In the genomic region with DNA sequence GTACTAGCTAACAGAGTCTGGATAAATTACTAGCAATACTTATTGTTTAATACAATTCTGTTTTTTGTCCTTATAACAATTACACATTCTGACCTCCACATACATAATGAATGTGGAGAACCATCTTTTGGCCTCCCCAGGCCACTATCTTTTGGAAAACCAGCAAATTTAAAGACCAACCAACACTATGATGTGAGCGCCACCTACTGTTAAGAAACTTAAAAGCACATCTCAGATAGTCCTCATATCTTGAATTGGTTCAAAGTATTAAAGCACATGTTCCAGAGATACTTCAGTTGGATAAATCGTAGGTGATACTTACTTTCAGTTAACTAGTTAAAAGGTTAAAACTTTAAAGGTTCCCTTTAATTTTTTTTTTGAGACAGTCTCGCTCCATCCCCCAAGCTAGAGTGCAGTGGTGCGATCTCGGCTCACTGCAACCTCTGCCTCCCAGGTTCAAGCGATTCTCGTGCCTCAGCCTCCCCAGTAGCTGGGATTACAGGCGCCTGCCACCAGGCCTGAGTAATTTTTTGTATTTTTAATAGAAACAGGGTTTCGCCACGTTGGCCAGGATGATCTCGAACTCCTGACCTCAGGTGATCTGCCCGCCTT, we compare ENCODE assay signal across 9 cellular contexts. TPM values are rescaled to one million over a fixed set of nuclear protein-coding genes. Genes with fewer than 3 reads are reported as not detected.
DNase-seq lines count a peak whose midpoint lies in the region; ATAC-seq, FAIRE-seq and TF ChIP-seq lines count a peak whose summit lies in the region.
"Had no signal": no experiment of that assay in that cellular context is flagged by ENCODE, and none has a peak within 500 bp of the region (broad histone marks: within the 10 kb centered on the region; RNA-seq: fewer than 3 reads in every experiment).

No MANE protein-coding gene starts in this region.

- H4K20me1 ChIP-seq in HepG2 (ENCODE audit: insufficient read depth, low read length), result no peaks in the 10 kb centered on the region

- H3K27ac ChIP-seq in HL-60 (replicated peaks) (no peak overlapping the region), HepG2 (ENCODE audit: extremely low read length, insufficient read depth, low read length) (no peak overlapping the region), vagina (no peak overlapping the region)

- H3K4me2 ChIP-seq in HepG2 (ENCODE audit: low read depth, low read length), result peak overlapping the region; percentile 29

- POLR2A ChIA-PET in HepG2 (lab: Yijun Ruan, JAX), result no interaction called here

- WGBS in HepG2 (ENCODE audit: low lambda C conversion rate), result 29% methylated on average over 12 of the region's 12 CpGs

- TF ChIP-seq CTCF in HL-60 (IDR thresholded peaks at IDR 0.05; ENCODE audit: insufficient read depth, low read length), result peak; percentile 26
- peak; percentile 67 for TF ChIP-seq CTCF in cardiac fibroblast (IDR thresholded peaks at IDR 0.05; ENCODE audit: low read depth, low read length)
- TF ChIP-seq CTCF in HepG2 (CRISPR knock-in tag; IDR thresholded peaks at IDR 0.05), result peak; percentile 82
- TF ChIP-seq CTCF in vagina (IDR thresholded peaks at IDR 0.05), result peak; percentile 25 to 87 (median 71)

- H3K27me3 ChIP-seq in HL-60 (ENCODE audit: insufficient read depth, poor library complexity, severe bottlenecking) (no peaks in the 10 kb centered on the region), HepG2 (ENCODE audit: control insufficient read depth in 1 of 2, insufficient read depth in 2 of 2, low read length in 2 of 2) (no peaks in the 10 kb centered on the region), vagina (no peaks in the 10 kb centered on the region)

- DNase-seq in SHP77 (lab: John Stamatoyannopoulos, UW) (peak; percentile 30 to 50), SHP77 treated with DMSO at 0.1 percent for 48 hours (lab: John Stamatoyannopoulos, UW) (no peak), HL-60 (ENCODE audit: low read depth in 1 of 2, low spot score in 1 of 2) (peak in 1 of 2 experiments; percentile 16), NCI-H82 (lab: John Stamatoyannopoulos, UW) (peak; percentile 83), cardiac fibroblast (ENCODE audit: low read depth in 2 of 2) (peak; percentile 70 to 73), HepG2 (ENCODE audit: low spot score) (peak; percentile 53), vagina (ENCODE audit: extremely low spot score in 2 of 2) (no peak)
- DNase-seq: activated naive CD8-positive, alpha-beta T cell treated with anti-CD3 and anti-CD28 coated beads, Interleukin-2, amount 10 ng/mL, durations not matched to agents 7 days and 5 days had no signal

- CTCF ChIA-PET in HepG2 (lab: Yijun Ruan, JAX; ENCODE audit: low intra/inter-chr PET ratio, low total read pairs), result interaction anchor here (0.8 to 2.3 kb wide), 4 partner anchors 113 to 272 kb away, joined by 3 to 35 read pairs (median 7); no protein-coding TSS in a partner anchor

- TF ChIP-seq RAD21 in HepG2 (CRISPR knock-in tag; IDR thresholded peaks at IDR 0.05), result peak; percentile 83

- BruUV-seq in HepG2 (replicated peaks; lab: Mats Ljungman, UMichigan), result no TSS peak

- intact Hi-C loops in HepG2 (cut with micrococcal nuclease; ENCODE audit: unreplicated experiment) (loop anchor here (1.0 to 5.0 kb wide), 4 partner anchors 89 to 232 kb away; partner anchors contain the start of gene KANK4), vagina (cut with DNase I) (loop anchor here (2.0 kb wide), 1 partner anchor 231 kb away; no protein-coding TSS in a partner anchor)

- H2AFZ ChIP-seq in HepG2 (ENCODE audit: low read length), result no peak overlapping the region

- no peak overlapping the region for H3K9ac ChIP-seq in HepG2 (ENCODE audit: insufficient read depth, low read depth, low read length)

- H3K36me3 ChIP-seq in HepG2 (replicated peaks in 1 of 2; ENCODE audit: control insufficient read depth in 1 of 2, insufficient read depth in 2 of 2, low read length in 2 of 2) (no peaks in the 10 kb centered on the region), vagina (no peaks in the 10 kb centered on the region)

- H3K4me3 ChIP-seq in HL-60 (replicated peaks; ENCODE audit: insufficient read depth, low read length), result no peak overlapping the region
- no peak overlapping the region for H3K4me3 ChIP-seq in cardiac fibroblast (replicated peaks in 1 of 2; ENCODE audit: low read depth in 2 of 2, low read length in 2 of 2)
- no peak overlapping the region for H3K4me3 ChIP-seq in HepG2 (replicated peaks in 1 of 3; ENCODE audit: insufficient read depth in 1 of 3, low read depth in 2 of 3, low read length in 3 of 3)
- H3K4me3 ChIP-seq in vagina, result no peak overlapping the region

- H3K9me3 ChIP-seq in HepG2 (ENCODE audit: low read length) (no peaks in the 10 kb centered on the region), vagina (no peaks in the 10 kb centered on the region)

- in situ Hi-C loops in HepG2 (cut with HindIII; ENCODE audit: extremely low pct_ligation_motif_present, low pct_unique_long_range_greater_than_20kb), result loop anchor here (5.0 kb wide), 1 partner anchor 230 kb away; no protein-coding TSS in a partner anchor

- no peaks in the 10 kb centered on the region for H3K79me2 ChIP-seq in HepG2 (ENCODE audit: insufficient read depth, low read length)

- no peak for TF ChIP-seq POLR2A in HepG2 (IDR thresholded peaks at IDR 0.05; ENCODE audit: insufficient read depth in 1 of 2, low read depth in 2 of 2, low read length in 2 of 2)
- TF ChIP-seq POLR2A in vagina (IDR thresholded peaks at IDR 0.05), result no peak

- ATAC-seq in HepG2 (peak; percentile 68), GM19467 (IDR thresholded peaks at IDR 0.05; ENCODE audit: unreplicated experiment) (no peak)

- peak; percentile 85 for FAIRE-seq in HepG2 (lab: Jason Lieb, UNC)

- H3K4me1 ChIP-seq in HepG2 (ENCODE audit: insufficient read depth, low read length), result peaks cover 9% of the 10 kb centered on the region; the same call in 1 of the 2 replicates
- H3K4me1 ChIP-seq in vagina, result no peaks in the 10 kb centered on the region

- no peak for TF ChIP-seq EP300 in HepG2 (IDR thresholded peaks at IDR 0.05; ENCODE audit: low read depth in 2 of 2, low read length in 2 of 2)
- no peak for TF ChIP-seq EP300 in HepG2 (CRISPR knock-in tag; IDR thresholded peaks at IDR 0.05; ENCODE audit: borderline replicate concordance)

TF ChIP-seq in HepG2, 621 proteins besides CTCF, POLR2A, EP300 and RAD21:
- TF ChIP-seq SMC3 (IDR thresholded peaks at IDR 0.05; ENCODE audit: low read length) (peak; percentile 74), POLR2AphosphoS5 (IDR thresholded peaks at IDR 0.05; ENCODE audit: low read depth, low read length) (no peak), STAG1 (CRISPR knock-in tag; IDR thresholded peaks at IDR 0.05) (peak; percentile 96), ZNF333 (CRISPR knock-in tag; IDR thresholded peaks at IDR 0.05; ENCODE audit: borderline replicate concordance) (no peak)

RNA-seq across cellular contexts. Expression of gene USP1, which starts 29.3 kb away (rescaled TPM):
- total RNA-seq in HepG2 (2016; rRNA removed; fragmentation: Illumina TruSeq; extraction: Trizol) (64.6 and 91.7 TPM in 2 replicates), vagina (22.1 TPM)
- total RNA-seq in HepG2 (2016; cell fraction: cytosol; rRNA removed; fragmentation: Illumina TruSeq; extraction: Trizol; ENCODE audit: low read depth), result 14.4 and 16.9 TPM in 2 replicates
- total RNA-seq in HepG2 (2016; cell fraction: insoluble cytoplasmic fraction; rRNA removed; fragmentation: Illumina TruSeq; extraction: Trizol), result 66.6 and 87.1 TPM in 2 replicates
- 39.3 and 41.3 TPM in 2 replicates for total RNA-seq in HepG2 (2016; cell fraction: membrane; rRNA removed; fragmentation: Illumina TruSeq; extraction: Trizol)
- total RNA-seq in HepG2 (2016; cell fraction: nucleus; rRNA removed; fragmentation: Illumina TruSeq; extraction: Trizol), result 45.6 and 46.4 TPM in 2 replicates
- polyA plus RNA-seq in HepG2 (2011; rRNA removed), result 5.8 and 9.0 TPM in 2 replicates
- polyA plus RNA-seq in HepG2 (2011; cell fraction: cytosol; rRNA removed), result 3.6 and 5.1 TPM in 2 replicates
- 4.0 and 4.1 TPM in 2 replicates for polyA plus RNA-seq in HepG2 (2011; cell fraction: nucleus; rRNA removed)
- 21.2 and 27.7 TPM in 2 replicates for polyA plus RNA-seq in HepG2 (2012)
- polyA plus RNA-seq in HepG2 (2016; cell fraction: cytosol; fragmentation: Illumina TruSeq; extraction: Trizol; ENCODE audit: low read depth), result 4.1 and 4.8 TPM in 2 replicates
- 73.4 and 75.3 TPM in 2 replicates for polyA plus RNA-seq in HepG2 (2016; cell fraction: insoluble cytoplasmic fraction; fragmentation: Illumina TruSeq; extraction: Trizol; ENCODE audit: low read depth)
- polyA plus RNA-seq in HepG2 (2016; cell fraction: membrane; fragmentation: Illumina TruSeq; extraction: Trizol; ENCODE audit: low read depth), result 17.2 and 18.4 TPM in 2 replicates
- 51.3 and 52.0 TPM in 2 replicates for polyA plus RNA-seq in HepG2 (2016; cell fraction: nucleus; fragmentation: Illumina TruSeq; extraction: Trizol; ENCODE audit: insufficient read depth, low read depth)
- polyA minus RNA-seq in HepG2 (2011; rRNA and poly(A)+ RNA removed; ENCODE audit: low replicate concordance), result 2.3 and 6.8 TPM in 2 replicates
- polyA minus RNA-seq in HepG2 (2011; cell fraction: cytosol; rRNA and poly(A)+ RNA removed), result 11.4 and 14.2 TPM in 2 replicates
- 13.3 and 14.3 TPM in 2 replicates for polyA minus RNA-seq in HepG2 (2011; cell fraction: nucleus; rRNA and poly(A)+ RNA removed)

Comparison
In these comparisons a context has a peak if more than half of its experiments do, and no peak if none do; other contexts are left out.
1. DNase-seq: peak in SHP77 (2 of 2), NCI-H82 (single experiment), cardiac fibroblast (2 of 2) and HepG2 (single experiment); none in SHP77 treated with DMSO at 0.1 percent for 48 hours (single experiment) and vagina (0 of 2).
2. CTCF ChIP-seq: peak in every context shown above with its lines; median percentile 82 in HepG2; 71 in vagina; 67 in cardiac fibroblast; 26 in HL-60.